Comparison of ENCODE assay signal across 8 cellular contexts in the genomic region with DNA sequence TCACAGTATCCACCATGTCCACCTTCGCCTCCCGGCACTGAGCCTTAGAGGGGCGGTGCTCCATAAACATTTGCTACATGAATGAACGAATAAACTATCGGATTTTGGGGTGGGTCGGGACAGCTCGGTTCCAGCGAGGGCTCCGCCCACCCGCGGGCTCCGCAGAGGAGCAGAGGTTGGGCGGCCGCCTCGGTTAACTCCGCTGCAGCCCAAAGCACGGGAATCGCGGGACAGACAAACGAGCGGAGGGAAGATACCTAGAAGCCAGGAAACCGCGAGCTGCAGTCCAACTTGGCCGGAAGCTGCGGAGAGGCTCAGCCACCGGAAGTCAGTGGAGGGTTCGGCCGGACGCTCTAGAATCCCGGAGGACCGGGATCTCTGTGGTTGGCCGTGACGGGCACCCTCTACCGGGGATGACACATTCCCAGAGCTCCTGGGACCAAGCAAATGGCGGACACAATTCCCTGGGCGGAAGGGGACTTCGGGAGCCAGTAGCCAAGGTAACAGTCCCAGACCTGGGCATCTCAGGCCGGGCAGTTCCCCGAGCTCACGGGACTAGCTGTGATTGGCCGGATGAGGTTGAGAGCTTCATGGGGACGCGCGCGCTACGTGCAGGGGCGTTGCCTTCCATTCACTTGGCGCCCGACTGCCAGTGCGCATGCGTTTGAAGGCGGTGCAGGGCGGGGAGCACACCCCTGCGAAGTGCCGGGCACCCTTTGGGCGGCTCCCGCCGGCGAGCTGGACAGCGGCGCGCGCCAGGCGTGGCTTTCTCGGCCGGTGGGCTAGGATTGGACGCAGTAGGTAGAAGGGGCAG. TPM values are rescaled to one million over a fixed set of nuclear protein-coding genes. Genes with fewer than 3 reads are reported as not detected.
DNase-seq lines count a peak whose midpoint lies in the region; ATAC-seq lines count a peak whose summit lies in the region.

No MANE protein-coding gene starts in this region.

- H3K27me3 ChIP-seq in effector memory CD4-positive, alpha-beta T cell (replicated peaks; ENCODE audit: control insufficient read depth, insufficient read depth, low read length, poor library complexity, severe bottlenecking): no peaks in the 10 kb centered on the region

- peak overlapping the region; percentile 92 for H3K4me3 ChIP-seq in effector memory CD4-positive, alpha-beta T cell (ENCODE audit: insufficient read depth, low read depth, low read length, poor library complexity, severe bottlenecking)

- peak; percentile 88 for ATAC-seq in GM21367 (IDR thresholded peaks at IDR 0.05; ENCODE audit: unreplicated experiment)

- H3K27ac ChIP-seq in effector memory CD4-positive, alpha-beta T cell (ENCODE audit: insufficient read depth, low read length, poor library complexity, severe bottlenecking): peak overlapping the region; percentile 88

- DNase-seq in COR-L47 (lab: John Stamatoyannopoulos, UW): peak; percentile 93
- DNase-seq in HT1080 (ENCODE audit: low read depth): peak; percentile 99
- peak; percentile 98 to 99 for DNase-seq in NOMO-1 (lab: John Stamatoyannopoulos, UW; ENCODE audit: unreplicated experiment in 2 of 2)
- peak; percentile 78 to 95 (median 89) for DNase-seq in activated CD8-positive, alpha-beta memory T cell treated with anti-CD3 and anti-CD28 coated beads for 48 hours (ENCODE audit: low read depth in 2 of 3, low spot score in 2 of 3)
- DNase-seq in effector memory CD4-positive, alpha-beta T cell: peak; percentile 89 to 91 (median 90)
- DNase-seq in lung microvascular endothelial cell (ENCODE audit: low read depth in 2 of 2): peak; percentile 99 to 100
- peak; percentile 81 to 85 (median 83) for DNase-seq in stimulated activated CD4-positive, alpha-beta T cell treated with anti-CD3 and anti-CD28 coated beads, TNF-alpha, amount 100 ng/mL, for 4 hours (ENCODE audit: low read depth in 3 of 3)

- H3K4me1 ChIP-seq in effector memory CD4-positive, alpha-beta T cell (ENCODE audit: control insufficient read depth, insufficient read depth, low read length, poor library complexity, severe bottlenecking): peaks cover 5% of the 10 kb centered on the region

- no peaks in the 10 kb centered on the region for H3K9me3 ChIP-seq in effector memory CD4-positive, alpha-beta T cell (ENCODE audit: control insufficient read depth, low read length)

- H3K36me3 ChIP-seq in effector memory CD4-positive, alpha-beta T cell (ENCODE audit: control insufficient read depth, insufficient read depth, low read length): peaks cover 17% of the 10 kb centered on the region

RNA-seq across cellular contexts. Expression of a gene that starts 0.5 kb away (rescaled TPM):
- 4.9 and 8.6 TPM in 2 replicates for total RNA-seq in HT1080 (2014; rRNA removed; shearing (Covaris generic))
- 10.1 and 12.5 TPM in 2 replicates for polyA plus RNA-seq in HT1080 (2015; cell fraction: cytosol; rRNA removed)
- polyA plus RNA-seq in HT1080 (2015; cell fraction: nucleus; rRNA removed): 18.3 and 19.4 TPM in 2 replicates
- total RNA-seq in lung microvascular endothelial cell: 7.8 and 11.5 TPM in 2 replicates

RNA-seq across cellular contexts. Expression of a gene that starts 9.2 kb away (rescaled TPM):
- total RNA-seq in HT1080 (2014; rRNA removed; shearing (Covaris generic)): not detected in 2 replicates
- polyA plus RNA-seq in HT1080 (2015; cell fraction: cytosol; rRNA removed): not detected in 2 replicates
- polyA plus RNA-seq in HT1080 (2015; cell fraction: nucleus; rRNA removed): not detected in 2 replicates
- total RNA-seq in lung microvascular endothelial cell: under 0.01 TPM in 1 of 2 replicates, not detected in the other

RNA-seq across cellular contexts. Expression of a gene that starts 15.3 kb away (rescaled TPM):
- 33.8 and 39.7 TPM in 2 replicates for total RNA-seq in HT1080 (2014; rRNA removed; shearing (Covaris generic))
- 31.1 and 33.8 TPM in 2 replicates for polyA plus RNA-seq in HT1080 (2015; cell fraction: cytosol; rRNA removed)
- polyA plus RNA-seq in HT1080 (2015; cell fraction: nucleus; rRNA removed): 19.6 and 22.1 TPM in 2 replicates
- 8.9 and 15.5 TPM in 2 replicates for total RNA-seq in lung microvascular endothelial cell

RNA-seq across cellular contexts. Expression of a gene that starts 33.2 kb away (rescaled TPM):
- total RNA-seq in HT1080 (2014; rRNA removed; shearing (Covaris generic)): 0.27 TPM in 1 of 2 replicates, not detected in the other
- 0.02 TPM in 2 replicates for polyA plus RNA-seq in HT1080 (2015; cell fraction: cytosol; rRNA removed)
- polyA plus RNA-seq in HT1080 (2015; cell fraction: nucleus; rRNA removed): 0.60 and 0.86 TPM in 2 replicates
- total RNA-seq in lung microvascular endothelial cell: 0.20 and 0.22 TPM in 2 replicates

Comparison
In these comparisons a context has a peak if more than half of its experiments do, and no peak if none do; other contexts are left out.
1. Peak in every context shown above with its lines: DNase-seq, ATAC-seq, H3K4me3 ChIP-seq and H3K27ac ChIP-seq.